Comparison of ENCODE assay signal across 8 cellular contexts in genomic region chr19:1837625-1838105, GRCh38. TPM values are rescaled to one million over a fixed set of nuclear protein-coding genes. Genes with fewer than 3 reads are reported as not detected.
DNase-seq lines count a peak whose midpoint lies in the region; ATAC-seq and TF ChIP-seq lines count a peak whose summit lies in the region.

No MANE protein-coding gene starts in this region.

- H3K4me1 ChIP-seq in OCI-LY1 (ENCODE audit: insufficient read depth, low read length, severe bottlenecking), result peaks cover 25% of the 10 kb centered on the region
- H3K4me1 ChIP-seq in left ventricle myocardium inferior, result peaks cover 95% of the 10 kb centered on the region

- H3K4me3 ChIP-seq in OCI-LY1 (ENCODE audit: low read depth, low read length, poor library complexity, severe bottlenecking), result no peak overlapping the region
- no peak overlapping the region for H3K4me3 ChIP-seq in left ventricle myocardium inferior

- TF ChIP-seq CTCF in GM10266 (IDR thresholded peaks at IDR 0.05; ENCODE audit: control insufficient read depth, insufficient read depth, low read depth, missing control alignments), result peak; percentile 92
- TF ChIP-seq CTCF in OCI-LY1 (IDR thresholded peaks at IDR 0.05; ENCODE audit: low read length), result peak; percentile 96
- peak; percentile 90 for TF ChIP-seq CTCF in left ventricle myocardium inferior (IDR thresholded peaks at IDR 0.05; ENCODE audit: borderline replicate concordance)

- no peaks in the 10 kb centered on the region for H3K9me2 ChIP-seq in OCI-LY1 (ENCODE audit: low read depth, low read length)

- DNase-seq in GM10266 (ENCODE audit: extremely low spot score) (peak; percentile 88), left ventricle myocardium inferior (peak; percentile 35), putamen (ENCODE audit: low spot score) (no peak), NCI-H2029 treated with DMSO at 0.1 percent for 48 hours (lab: John Stamatoyannopoulos, UW) (no peak)
- peak; percentile 33 to 55 (median 50) for DNase-seq in activated naive CD4-positive, alpha-beta T cell (lab: John Stamatoyannopoulos, UW)
- peak; percentile 69 for DNase-seq in stimulated activated CD4-positive, alpha-beta T cell treated with anti-CD3 and anti-CD28 coated beads, Interleukin-15, amount 100 ng/mL, for 24 hours

- intact Hi-C loops in left ventricle myocardium inferior (cut with micrococcal nuclease), result no loop called here

- H3F3A ChIP-seq in OCI-LY1 (ENCODE audit: insufficient read depth, low read length), result no peaks in the 10 kb centered on the region

- peaks cover 24% of the 10 kb centered on the region for H3K79me2 ChIP-seq in OCI-LY1 (ENCODE audit: insufficient read depth, low read length)

- H3K9me3 ChIP-seq in OCI-LY1 (ENCODE audit: low read length) (no peaks in the 10 kb centered on the region), left ventricle myocardium inferior (replicated peaks) (no peaks in the 10 kb centered on the region)

- H3K4me2 ChIP-seq in OCI-LY1 (ENCODE audit: low read length), result peak overlapping the region; percentile 54

- H3K27ac ChIP-seq in OCI-LY1 (ENCODE audit: low read depth, low read length, poor library complexity, severe bottlenecking) (peak overlapping the region; percentile 62), left ventricle myocardium inferior (replicated peaks) (peak overlapping the region; percentile 41)

- H4K20me1 ChIP-seq in OCI-LY1 (ENCODE audit: insufficient read depth, low read length), result no peaks in the 10 kb centered on the region

- no peak overlapping the region for H2AFZ ChIP-seq in OCI-LY1 (ENCODE audit: low read length)

- H3K27me3 ChIP-seq in OCI-LY1 (ENCODE audit: insufficient read depth, low read length), result no peaks in the 10 kb centered on the region
- H3K27me3 ChIP-seq in left ventricle myocardium inferior (ENCODE audit: low read depth), result no peaks in the 10 kb centered on the region

- H3K36me3 ChIP-seq in OCI-LY1 (ENCODE audit: insufficient read depth, low read length) (no peaks in the 10 kb centered on the region; the same call in 1 of the 2 replicates), left ventricle myocardium inferior (no peaks in the 10 kb centered on the region)

- no peak overlapping the region for H3K9ac ChIP-seq in OCI-LY1 (ENCODE audit: low read length)

- no peak for ATAC-seq in GM18511 (IDR thresholded peaks at IDR 0.05; ENCODE audit: unreplicated experiment)

RNA-seq across cellular contexts. Expression of gene REXO1, which starts 10.6 kb away (rescaled TPM):
- total RNA-seq in left ventricle myocardium inferior, result 17.7 TPM

RNA-seq across cellular contexts. Expression of gene ATP8B3, which starts 25.6 kb away (rescaled TPM):
- 0.41 TPM for total RNA-seq in left ventricle myocardium inferior

RNA-seq across cellular contexts. Expression of gene KLF16, which starts 25.7 kb away (rescaled TPM):
- total RNA-seq in left ventricle myocardium inferior, result 6.4 TPM

RNA-seq across cellular contexts. Expression of gene ABHD17A, which starts 47.6 kb away (rescaled TPM):
- total RNA-seq in left ventricle myocardium inferior, result 55.6 TPM

Comparison
In these comparisons a context has a peak if more than half of its experiments do, and no peak if none do; other contexts are left out.
1. DNase-seq: peak in GM10266 (single experiment), activated naive CD4-positive, alpha-beta T cell (4 of 4), left ventricle myocardium inferior (single experiment) and stimulated activated CD4-positive, alpha-beta T cell treated with anti-CD3 and anti-CD28 coated beads, Interleukin-15, amount 100 ng/mL, for 24 hours (single experiment); none in putamen (single experiment) and NCI-H2029 treated with DMSO at 0.1 percent for 48 hours (single experiment).
2. Peak in every context shown above with its lines, with median percentiles within 50 percentile points of each other: CTCF ChIP-seq.